20 cellular contexts compared by ENCODE assay signal in the genomic region with DNA sequence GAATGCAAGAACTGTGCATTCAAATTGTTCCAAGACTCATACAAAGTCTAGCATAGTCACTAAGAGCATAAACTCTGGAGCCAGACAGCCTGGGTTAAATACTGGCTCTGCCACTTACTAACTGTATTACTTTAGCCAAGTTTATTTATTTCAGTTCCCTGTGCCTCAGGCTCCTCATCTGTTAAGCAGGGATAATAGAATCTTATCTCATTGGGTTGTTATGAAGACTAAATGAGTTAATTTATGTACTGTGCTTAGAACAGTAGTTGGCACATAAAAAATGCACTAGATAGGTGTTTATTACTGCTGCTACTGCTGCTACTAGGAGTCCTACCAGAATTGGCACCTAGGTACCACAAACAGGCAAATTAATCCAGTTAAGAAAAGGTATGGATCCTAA.
"Had no signal": no experiment of that assay in that cellular context is flagged by ENCODE, and none has a peak within 500 bp of the region (broad histone marks: within the 10 kb centered on the region; RNA-seq: fewer than 3 reads in every experiment).

No MANE protein-coding gene starts in this region.

- H3K4me2 ChIP-seq: hepatocyte had no signal

- DNase-seq: activated CD4-positive, alpha-beta T cell treated with anti-CD3 and anti-CD28 coated beads, Interleukin-2, amount 50 U/mL, for 1 hour; activated CD4-positive, CD25-positive, alpha-beta regulatory T cell treated with anti-CD3 and anti-CD28 coated beads, Interleukin-2, amount 50 U/mL, for 72 hours; activated effector memory CD4-positive, alpha-beta T cell treated with anti-CD3 and anti-CD28 coated beads, Interleukin-2, amount 50 U/mL, for 16 hours; activated T-cell treated with anti-CD3 and anti-CD28 coated beads, Interleukin-2, amount 50 U/mL, for 72 hours; amygdala; effector CD4-positive, alpha-beta T cell; foreskin fibroblast; left cardiac atrium; occipital lobe; stimulated activated CD4-positive, alpha-beta T cell treated with anti-CD3 and anti-CD28 coated beads, Interleukin-12 subunit alpha, Interleukin-12 subunit beta, amount 100 ng/mL, for 4 hours; stimulated activated CD4-positive, alpha-beta T cell treated with anti-CD3 and anti-CD28 coated beads, Interleukin-1b, Interleukin-23, amount 100 ng/mL, for 48 hours; stimulated activated CD8-positive, alpha-beta memory T cell treated with anti-CD3 and anti-CD28 coated beads, Interleukin-4, amount 100 ng/mL, for 48 hours; stimulated activated naive CD4-positive, alpha-beta T cell treated with Interleukin-2 at 50 U/mL for 16 hours; uterus had no signal

- ATAC-seq: activated T-cell treated with anti-CD3 and anti-CD28 coated beads, Interleukin-2, amount 50 U/mL, for 72 hours had no signal

- H3K36me3 ChIP-seq: esophagus muscularis mucosa, right atrium auricular region, tibial nerve, uterus had no signal

- H3K4me3 ChIP-seq: coronary artery, esophagus muscularis mucosa, hepatocyte, right atrium auricular region, tibial nerve, uterus had no signal

- H2AFZ ChIP-seq: hepatocyte had no signal

- H3K9me3 ChIP-seq: uterus had no signal

- H3K27ac ChIP-seq: coronary artery, esophagus muscularis mucosa, hepatocyte, right atrium auricular region, tibial nerve, uterus, VCaP had no signal

- H3K27me3 ChIP-seq: esophagus muscularis mucosa, hepatocyte, right atrium auricular region, tibial nerve, uterus had no signal
